8 cellular contexts compared by ENCODE assay signal in genomic region chr17:46598344-46598931, GRCh38. TPM values are rescaled to one million over a fixed set of nuclear protein-coding genes. Genes with fewer than 3 reads are reported as not detected.
DNase-seq lines count a peak whose midpoint lies in the region; ATAC-seq, FAIRE-seq and TF ChIP-seq lines count a peak whose summit lies in the region.
"Not testable (repeated sequence)": the region's sequence is repeated elsewhere in the genome, so short reads cannot be mapped to it uniquely, and the experiment has no call there.

No MANE protein-coding gene starts in this region.

- not testable (repeated sequence) for H3K4me3 ChIP-seq in Panc1 (ENCODE audit: low read depth in 2 of 2, low read length in 2 of 2); keratinocyte (ENCODE audit: control insufficient read depth in 2 of 3, extremely low read depth in 1 of 3, insufficient read depth in 2 of 3, low read depth in 1 of 3, low read length in 3 of 3)

- H3K9ac ChIP-seq in keratinocyte (ENCODE audit: control insufficient read depth, extremely low read depth, insufficient read depth, low read length): not testable (repeated sequence)

- not testable (repeated sequence) for H4K20me1 ChIP-seq in keratinocyte (ENCODE audit: control insufficient read depth, extremely low read depth, insufficient read depth, low read length)

- H3K27me3 ChIP-seq in Panc1 (ENCODE audit: control insufficient read depth, insufficient read depth, low read length); keratinocyte (ENCODE audit: control insufficient read depth, extremely low read depth, insufficient read depth, low read length): not testable (repeated sequence)

- CTCF ChIA-PET in Panc1 (lab: Charles Lee): not testable (repeated sequence)

- not testable (repeated sequence) for H3K79me2 ChIP-seq in keratinocyte (ENCODE audit: control insufficient read depth, insufficient read depth, low read length)

- ATAC-seq in GM18498 (IDR thresholded peaks at IDR 0.05; ENCODE audit: unreplicated experiment): peak; percentile 53
- peak; percentile 70 for ATAC-seq in HG02610 (IDR thresholded peaks at IDR 0.05; ENCODE audit: unreplicated experiment)
- ATAC-seq in HG03439 (IDR thresholded peaks at IDR 0.05; ENCODE audit: unreplicated experiment): peak; percentile 64
- ATAC-seq in Panc1: not testable (repeated sequence)
- ATAC-seq in stimulated activated naive CD8-positive, alpha-beta T cell treated with anti-CD3 and anti-CD28 coated beads, Interleukin-15, Interleukin-2, amounts not matched to agents 100 U/mL and 50 U/mL, for 24 hours: peak; percentile 80

- POLR2A ChIA-PET in Panc1 (lab: Charles Lee): not testable (repeated sequence)

- not testable (repeated sequence) for H3K4me2 ChIP-seq in keratinocyte (ENCODE audit: control insufficient read depth, extremely low read depth, insufficient read depth, low read depth, low read length)

- DNase-seq in GM19239 (ENCODE audit: insufficient read length, low spot score); Panc1 (ENCODE audit: low read depth, low spot score); keratinocyte (ENCODE audit: low read depth, low spot score); stimulated activated naive CD8-positive, alpha-beta T cell treated with anti-CD3 and anti-CD28 coated beads, Interleukin-15, Interleukin-2, amounts not matched to agents 100 U/mL and 50 U/mL, for 24 hours: not testable (repeated sequence)

- intact Hi-C loops in Panc1 (cut with micrococcal nuclease; ENCODE audit: unreplicated experiment): not testable (repeated sequence)

- dilution Hi-C loops in keratinocyte (cut with MboI; ENCODE audit: extremely low pct_ligation_motif_present, low sequenced_read_pairs): not testable (repeated sequence)

- not testable (repeated sequence) for H3K36me3 ChIP-seq in Panc1 (ENCODE audit: control insufficient read depth, insufficient read depth, low read length); keratinocyte (ENCODE audit: control insufficient read depth in 2 of 2, extremely low read depth in 1 of 2, insufficient read depth in 2 of 2, low read length in 2 of 2)

- peak overlapping the region; percentile 46 for H3K27ac Mint-ChIP-seq in activated naive CD8-positive, alpha-beta T cell

- not testable (repeated sequence) for H2AFZ ChIP-seq in keratinocyte (ENCODE audit: control insufficient read depth, low read length)

- not testable (repeated sequence) for H3K9me3 Mint-ChIP-seq in activated naive CD8-positive, alpha-beta T cell (ENCODE audit: low read depth)

- not testable (repeated sequence) for H3K27me3 Mint-ChIP-seq in activated naive CD8-positive, alpha-beta T cell

- not testable (repeated sequence) for H3K9me3 ChIP-seq in Panc1 (ENCODE audit: control insufficient read depth, insufficient read depth, low read depth, low read length); keratinocyte (ENCODE audit: control insufficient read depth, low read depth, low read length)

- BruUV-seq in Panc1 (replicated peaks; lab: Mats Ljungman, UMichigan): TSS peak; percentile 43

- H3K4me1 ChIP-seq in Panc1 (ENCODE audit: control insufficient read depth, insufficient read depth, low read length); keratinocyte (ENCODE audit: control insufficient read depth, extremely low read depth, insufficient read depth, low read length): not testable (repeated sequence)

- not testable (repeated sequence) for TF ChIP-seq CTCF in Panc1 (IDR thresholded peaks at IDR 0.05); keratinocyte (optimal IDR thresholded peaks at IDR 0.05 in 1 of 3, IDR thresholded peaks at IDR 0.05 in 1 of 3, conservative IDR thresholded peaks at IDR 0.05 in 1 of 3; ENCODE audit: extremely low read depth in 1 of 3, insufficient read depth in 2 of 3, low read length in 3 of 3)

- in situ Hi-C loops in Panc1 (cut with HindIII; ENCODE audit: low pct_unique_long_range_greater_than_20kb, low sequenced_read_pairs): not testable (repeated sequence)

- not testable (repeated sequence) for H3K4me1 Mint-ChIP-seq in activated naive CD8-positive, alpha-beta T cell (ENCODE audit: low read depth)

- FAIRE-seq in GM19239 (lab: Jason Lieb, UNC): peak; percentile 94
- peak; percentile 61 for FAIRE-seq in keratinocyte (lab: Jason Lieb, UNC)

- not testable (repeated sequence) for H3K36me3 Mint-ChIP-seq in activated naive CD8-positive, alpha-beta T cell

- not testable (repeated sequence) for H3K27ac ChIP-seq in Panc1 (ENCODE audit: low read length); keratinocyte (ENCODE audit: control insufficient read depth, insufficient read depth, low read length)

- H3K4me3 Mint-ChIP-seq in activated naive CD8-positive, alpha-beta T cell: not testable (repeated sequence)

- not testable (repeated sequence) for H3K9me1 ChIP-seq in keratinocyte (ENCODE audit: control insufficient read depth, extremely low read depth, insufficient read depth, low read length)

RNA-seq across cellular contexts. Expression of gene NSF, which starts 8.0 kb away (rescaled TPM):
- total RNA-seq in Panc1 (2021; ENCODE audit: unreplicated experiment): 56.5 TPM
- 31.0 TPM for polyA plus RNA-seq in Panc1 (2012; ENCODE audit: insufficient read length)
- 24.6 to 32.3 TPM (median 29.7 TPM) in 3 replicates for polyA plus RNA-seq in keratinocyte
- polyA plus RNA-seq in keratinocyte (2011; ENCODE audit: low read depth): 17.0 TPM
- 18.2 and 32.8 TPM in 2 replicates for polyA plus RNA-seq in keratinocyte (2011; cell fraction: cytosol; rRNA removed)
- 30.0 and 34.6 TPM in 2 replicates for polyA plus RNA-seq in keratinocyte (2011; cell fraction: nucleus; rRNA removed)
- 20.4 and 20.6 TPM in 2 replicates for polyA plus RNA-seq in keratinocyte (2012; ENCODE audit: low replicate concordance)
- 21.2 to 49.6 TPM (median 33.9 TPM) in 3 replicates for polyA minus RNA-seq in keratinocyte
- 15.9 TPM for polyA minus RNA-seq in keratinocyte (2011; cell fraction: cytosol; rRNA and poly(A)+ RNA removed)
- 47.7 and 79.3 TPM in 2 replicates for polyA minus RNA-seq in keratinocyte (2011; cell fraction: nucleus; rRNA and poly(A)+ RNA removed)

RNA-seq across cellular contexts. Expression of gene ARL17A, which starts 18.9 kb away (rescaled TPM):
- total RNA-seq in Panc1 (2021; ENCODE audit: unreplicated experiment): 12.5 TPM
- polyA plus RNA-seq in Panc1 (2012; ENCODE audit: insufficient read length): 7.0 TPM
- 4.0 to 9.1 TPM (median 7.0 TPM) in 3 replicates for polyA plus RNA-seq in keratinocyte
- 3.8 TPM for polyA plus RNA-seq in keratinocyte (2011; ENCODE audit: low read depth)
- 4.0 and 8.7 TPM in 2 replicates for polyA plus RNA-seq in keratinocyte (2011; cell fraction: cytosol; rRNA removed)
- polyA plus RNA-seq in keratinocyte (2011; cell fraction: nucleus; rRNA removed): 22.5 and 47.4 TPM in 2 replicates
- polyA plus RNA-seq in keratinocyte (2012; ENCODE audit: low replicate concordance): 3.0 and 4.7 TPM in 2 replicates
- polyA minus RNA-seq in keratinocyte: 15.3 to 18.4 TPM (median 18.0 TPM) in 3 replicates
- polyA minus RNA-seq in keratinocyte (2011; cell fraction: cytosol; rRNA and poly(A)+ RNA removed): 2.3 TPM
- polyA minus RNA-seq in keratinocyte (2011; cell fraction: nucleus; rRNA and poly(A)+ RNA removed): 5.9 and 13.1 TPM in 2 replicates
